In the genomic region with DNA sequence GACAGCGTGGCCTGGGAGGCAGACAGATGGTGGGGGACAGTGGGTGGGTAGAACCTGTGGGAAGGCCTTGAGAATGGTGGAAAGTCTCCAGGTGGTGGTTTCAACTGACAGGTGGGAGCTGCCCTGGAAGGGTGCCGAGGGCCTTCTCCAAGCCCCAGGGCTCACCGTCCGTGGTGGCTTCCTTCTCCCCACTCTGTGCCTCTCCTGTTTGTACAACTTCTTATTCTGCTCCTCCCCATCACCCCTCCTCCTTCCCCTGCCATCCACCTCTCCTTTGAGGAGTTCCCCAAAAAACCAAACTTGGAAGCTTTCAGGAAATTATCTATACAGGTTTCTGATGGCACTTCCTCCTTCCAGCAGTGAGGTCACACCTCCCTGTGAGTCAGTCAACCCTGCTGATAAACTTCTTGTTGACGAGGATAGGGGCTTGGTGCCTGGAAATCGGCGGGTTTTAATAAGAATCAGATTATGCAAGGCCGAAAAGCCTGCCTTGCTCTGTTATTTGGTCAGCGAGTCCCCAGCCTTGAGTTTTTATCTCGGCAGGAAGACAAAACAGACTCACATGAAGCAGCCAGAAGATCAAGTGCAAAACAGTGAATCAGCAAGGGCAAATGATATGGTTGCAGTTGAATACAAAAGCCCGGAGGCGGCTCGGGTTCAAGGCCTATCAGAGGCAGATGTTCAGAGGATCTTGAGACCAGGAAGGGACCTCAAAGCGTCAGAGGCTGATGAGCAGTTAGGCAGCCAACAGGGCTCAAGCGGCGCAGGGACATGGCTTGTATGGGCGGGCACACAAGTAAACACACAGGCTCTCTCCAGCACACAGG, we compare ENCODE assay signal across 8 cellular contexts. TPM values are rescaled to one million over a fixed set of nuclear protein-coding genes. Genes with fewer than 3 reads are reported as not detected.
DNase-seq lines count a peak whose midpoint lies in the region; ATAC-seq, FAIRE-seq and TF ChIP-seq lines count a peak whose summit lies in the region.

No MANE protein-coding gene starts in this region.

- H3K4me3 ChIP-seq in H1 (ENCODE audit: extremely low read depth in 1 of 4, insufficient read depth in 2 of 4, low read depth in 3 of 4, low read length in 4 of 4) (no peak overlapping the region), neutrophil (ENCODE audit: low read depth in 1 of 2, low read length in 1 of 2) (peak overlapping the region; percentile 37 to 52), H7 (ENCODE audit: insufficient read depth, low read depth, low read length) (no peak overlapping the region)

- H3K14ac ChIP-seq in H1 (ENCODE audit: insufficient read length): no peak overlapping the region

- H2AFZ ChIP-seq in H1 (ENCODE audit: low read length): no peak overlapping the region

- peak overlapping the region in 1 of 2 experiments; percentile 8; a peak in 1 of 4 replicates for H3K4me2 ChIP-seq in H1 (ENCODE audit: insufficient read depth in 1 of 2, low read depth in 2 of 2, low read length in 2 of 2)

- no peak overlapping the region for H3K9ac ChIP-seq in H1 (replicated peaks in 1 of 4; ENCODE audit: extremely low read depth in 1 of 4, low read depth in 3 of 4, low read length in 3 of 4)

- no peak for TF ChIP-seq EP300 in H1 (IDR thresholded peaks at IDR 0.05; ENCODE audit: borderline replicate concordance in 1 of 2, low read depth in 2 of 2, low read length in 2 of 2)

- no peak overlapping the region for H2BK20ac ChIP-seq in H1 (ENCODE audit: low read length)

- H3K79me2 ChIP-seq in H1 (ENCODE audit: control insufficient read depth in 1 of 2, insufficient read depth in 2 of 2, low read length in 2 of 2): peaks cover 0 to 7% of the 10 kb centered on the region in 2 experiments; a peak in 1 of 4 replicates

- no peak overlapping the region for H2AK5ac ChIP-seq in H1 (ENCODE audit: low read depth, low read length)

- intact Hi-C loops in head of caudate nucleus (cut with DNase I): no loop called here

- H3K23ac ChIP-seq in H1 (ENCODE audit: insufficient read length): no peak overlapping the region

- no peak overlapping the region for H2BK12ac ChIP-seq in H1 (ENCODE audit: low read depth, low read length)

- peaks cover 3 to 8% of the 10 kb centered on the region in 2 experiments for H4K20me1 ChIP-seq in H1 (replicated peaks in 1 of 2; ENCODE audit: control insufficient read depth in 1 of 2, insufficient read depth in 2 of 2, low read length in 2 of 2)

- TF ChIP-seq RAD21 in H1 (IDR thresholded peaks at IDR 0.05 in 1 of 2, conservative IDR thresholded peaks at IDR 0.05 in 1 of 2; ENCODE audit: low read depth in 2 of 2, low read length in 2 of 2): no peak

- no peak for FAIRE-seq in H1 (lab: Jason Lieb, UNC)

- CTCF ChIA-PET in H1 (lab: Charles Lee; ENCODE audit: partially characterized antibody): interaction anchor here (0.6 kb wide), 1 partner anchor 85 kb away, joined by 3 read pairs; no protein-coding TSS in a partner anchor

- H2BK5ac ChIP-seq in H1 (ENCODE audit: low read depth, low read length): peak overlapping the region; percentile 40

- no peak for TF ChIP-seq POLR2A in H1 (IDR thresholded peaks at IDR 0.05; ENCODE audit: control extremely low read depth in 1 of 2, low read depth in 2 of 2, low read length in 2 of 2)

- no peaks in the 10 kb centered on the region for H3K23me2 ChIP-seq in H1 (ENCODE audit: low read depth, low read length)

- H3K36me3 ChIP-seq in H1 (ENCODE audit: control insufficient read depth in 2 of 4, insufficient read depth in 4 of 4, low read length in 3 of 4): peaks cover 0 to 15% (median 4%) of the 10 kb centered on the region in 4 experiments; a peak in 4 of 8 replicates
- peaks cover 23% of the 10 kb centered on the region for H3K36me3 ChIP-seq in neutrophil
- H3K36me3 ChIP-seq in H7 (replicated peaks; ENCODE audit: control insufficient read depth, insufficient read depth, low read length): peaks cover 4% of the 10 kb centered on the region

- no peak overlapping the region for H2BK15ac ChIP-seq in H1 (ENCODE audit: low read length)

- H4K91ac ChIP-seq in H1 (replicated peaks; ENCODE audit: insufficient read length, low read length): no peak overlapping the region

- no peak for ATAC-seq in GM18520 (IDR thresholded peaks at IDR 0.05; ENCODE audit: unreplicated experiment)

- H3K27me3 ChIP-seq in H1 (replicated peaks in 1 of 4; ENCODE audit: control insufficient read depth in 3 of 4, extremely low read depth in 1 of 4, insufficient read depth in 3 of 4, low read length in 3 of 4) (no peaks in the 10 kb centered on the region), neutrophil (no peaks in the 10 kb centered on the region), H7 (ENCODE audit: control insufficient read depth, insufficient read depth, low read length) (no peaks in the 10 kb centered on the region)

- peaks cover 0 to 14% (median 6%) of the 10 kb centered on the region in 4 experiments; a peak in 4 of 7 replicates for H3K4me1 ChIP-seq in H1 (replicated peaks in 1 of 4; ENCODE audit: control insufficient read depth in 3 of 4, insufficient read depth in 4 of 4, low read length in 3 of 4)
- peaks cover 33 to 38% of the 10 kb centered on the region in 2 experiments for H3K4me1 ChIP-seq in neutrophil (ENCODE audit: control insufficient read depth in 1 of 2, insufficient read depth in 1 of 2, low read depth in 1 of 2, low read length in 1 of 2)

- peak; percentile 66 for DNase-seq in ELF-1 (ENCODE audit: low read depth, low spot score)
- peak; percentile 72 for DNase-seq in OCI-M2 (lab: John Stamatoyannopoulos, UW; ENCODE audit: unreplicated experiment)
- DNase-seq in H1 (ENCODE audit: low read depth in 1 of 2, low spot score in 2 of 2): no peak
- no peak for DNase-seq in H7
- DNase-seq in NCI-H187 treated with DMSO at 0.1 percent for 48 hours (lab: John Stamatoyannopoulos, UW): no peak
- DNase-seq in head of caudate nucleus: no peak

- no peak overlapping the region for H3K18ac ChIP-seq in H1 (ENCODE audit: extremely low read depth, low read length)

- H2BK120ac ChIP-seq in H1 (replicated peaks; ENCODE audit: low read depth, low read length): no peak overlapping the region

- H3K56ac ChIP-seq in H1 (replicated peaks; ENCODE audit: insufficient read length, low read depth, low read length): no peak overlapping the region

- no peaks in the 10 kb centered on the region for H3K9me3 ChIP-seq in H1 (ENCODE audit: insufficient read depth in 2 of 2, low read depth in 1 of 2, low read length in 1 of 2)
- H3K9me3 ChIP-seq in neutrophil: no peaks in the 10 kb centered on the region

- no peak overlapping the region for H3K4ac ChIP-seq in H1 (replicated peaks; ENCODE audit: insufficient read length, low read depth, low read length)

- peaks cover 4% of the 10 kb centered on the region; the same call in 1 of the 2 replicates for H3K79me1 ChIP-seq in H1 (ENCODE audit: low read depth, low read length)

- H4K5ac ChIP-seq in H1 (ENCODE audit: insufficient read length, low read depth, low read length): no peak overlapping the region

- H4K8ac ChIP-seq in H1 (ENCODE audit: extremely low read depth, insufficient read depth, low read length): no peak overlapping the region; the same call in 1 of the 2 replicates

- TF ChIP-seq CTCF in H1 (IDR thresholded peaks at IDR 0.05; ENCODE audit: control extremely low read depth in 1 of 3, insufficient read depth in 1 of 3, low read depth in 1 of 3, low read length in 3 of 3) (no peak), neutrophil (IDR thresholded peaks at IDR 0.05) (no peak)

- H3K27ac ChIP-seq in H1 (ENCODE audit: low read depth, low read length) (no peak overlapping the region), neutrophil (peak overlapping the region; percentile 100)

- 82% methylated on average over 17 of the region's 17 CpGs; no CpG with 5 or more reads in 1 of the 2 experiments for WGBS in H1 (ENCODE audit: extremely low coverage in 1 of 2, insufficient coverage in 1 of 2, insufficient read length in 1 of 2, insufficient replicate concordance in 2 of 2, low coverage in 1 of 2, low lambda C conversion rate in 2 of 2, missing lambda C conversion rate in 1 of 2), 2 experiments

- POLR2A ChIA-PET in H1 (lab: Charles Lee; ENCODE audit: partially characterized antibody): interaction anchor here (0.8 to 2.2 kb wide), 3 partner anchors 8 to 39 kb away, joined by 5 to 9 read pairs (median 8); no protein-coding TSS in a partner anchor

TF ChIP-seq in H1, 55 proteins besides CTCF, POLR2A, EP300 and RAD21 (continues in another document):
- TF ChIP-seq, protein P1, sequence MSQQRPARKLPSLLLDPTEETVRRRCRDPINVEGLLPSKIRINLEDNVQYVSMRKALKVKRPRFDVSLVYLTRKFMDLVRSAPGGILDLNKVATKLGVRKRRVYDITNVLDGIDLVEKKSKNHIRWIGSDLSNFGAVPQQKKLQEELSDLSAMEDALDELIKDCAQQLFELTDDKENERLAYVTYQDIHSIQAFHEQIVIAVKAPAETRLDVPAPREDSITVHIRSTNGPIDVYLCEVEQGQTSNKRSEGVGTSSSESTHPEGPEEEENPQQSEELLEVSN (IDR thresholded peaks at IDR 0.05): no peak
- TF ChIP-seq, protein P2, sequence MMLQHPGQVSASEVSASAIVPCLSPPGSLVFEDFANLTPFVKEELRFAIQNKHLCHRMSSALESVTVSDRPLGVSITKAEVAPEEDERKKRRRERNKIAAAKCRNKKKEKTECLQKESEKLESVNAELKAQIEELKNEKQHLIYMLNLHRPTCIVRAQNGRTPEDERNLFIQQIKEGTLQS (IDR thresholded peaks at IDR 0.05; ENCODE audit: insufficient read depth, low read depth, low read length): no peak
- no peak for TF ChIP-seq NRF1 (IDR thresholded peaks at IDR 0.05; ENCODE audit: low read depth, low read length)

RNA-seq across cellular contexts. Expression of a gene that starts 9.5 kb away (rescaled TPM):
- total RNA-seq in H1 (2021; fragmentation: NEBNext Ultra II Directional; extraction: Animal tissue kit (Norgen Biotek cat#: 25700)): 15.6 and 16.0 TPM in 2 replicates
- polyA plus RNA-seq in H1 (2011; rRNA removed): 20.0 and 21.0 TPM in 2 replicates
- 18.8 TPM for polyA plus RNA-seq in H1 (2011; cell fraction: cytosol; rRNA removed)
- 27.9 TPM for polyA plus RNA-seq in H1 (2011; cell fraction: nucleus; rRNA removed)
- 12.9 to 18.6 TPM (median 15.3 TPM) in 4 replicates for polyA plus RNA-seq in H1 (2012, experiment 1 of 2)
- polyA plus RNA-seq in H1 (2012, experiment 2 of 2): 18.2 TPM
- 12.5 TPM for polyA plus RNA-seq in H1 (2013, experiment 1 of 2)
- polyA plus RNA-seq in H1 (2013, experiment 2 of 2): 12.9 TPM
- polyA minus RNA-seq in H1 (2011; rRNA and poly(A)+ RNA removed): 15.7 and 16.0 TPM in 2 replicates
- 5.8 TPM for polyA minus RNA-seq in H1 (2011; cell fraction: cytosol; rRNA and poly(A)+ RNA removed)
- 14.6 TPM for polyA minus RNA-seq in H1 (2011; cell fraction: nucleus; rRNA and poly(A)+ RNA removed)
- total RNA-seq in H7 (2014; rRNA removed; shearing (Covaris generic)): 16.0 and 19.4 TPM in 2 replicates

RNA-seq across cellular contexts. Expression of a gene that starts 42.1 kb away (rescaled TPM):
- 24.6 and 24.8 TPM in 2 replicates for total RNA-seq in H1 (2021; fragmentation: NEBNext Ultra II Directional; extraction: Animal tissue kit (Norgen Biotek cat#: 25700))
- polyA plus RNA-seq in H1 (2011; rRNA removed): 55.2 and 61.9 TPM in 2 replicates
- 44.4 TPM for polyA plus RNA-seq in H1 (2011; cell fraction: cytosol; rRNA removed)
- polyA plus RNA-seq in H1 (2011; cell fraction: nucleus; rRNA removed): 28.9 TPM
- polyA plus RNA-seq in H1 (2012, experiment 1 of 2): 28.4 to 32.8 TPM (median 30.1 TPM) in 4 replicates
- polyA plus RNA-seq in H1 (2012, experiment 2 of 2): 31.6 TPM
- 18.1 TPM for polyA plus RNA-seq in H1 (2013, experiment 1 of 2)
- 19.4 TPM for polyA plus RNA-seq in H1 (2013, experiment 2 of 2)
- 17.7 and 19.4 TPM in 2 replicates for polyA minus RNA-seq in H1 (2011; rRNA and poly(A)+ RNA removed)
- 15.3 TPM for polyA minus RNA-seq in H1 (2011; cell fraction: cytosol; rRNA and poly(A)+ RNA removed)
- polyA minus RNA-seq in H1 (2011; cell fraction: nucleus; rRNA and poly(A)+ RNA removed): 11.9 TPM
- total RNA-seq in H7 (2014; rRNA removed; shearing (Covaris generic)): 21.4 TPM in 2 replicates

Comparison
In these comparisons a context has a peak if more than half of its experiments do, and no peak if none do; other contexts are left out.
1. DNase-seq: peak in ELF-1 (single experiment) and OCI-M2 (single experiment); none in H1 (0 of 2), H7 (single experiment), NCI-H187 treated with DMSO at 0.1 percent for 48 hours (single experiment) and head of caudate nucleus (0 of 42).
2. H3K4me3 ChIP-seq: peak in neutrophil (2 of 2); none in H1 (0 of 4) and H7 (single experiment).